Comparison of ENCODE assay signal across 9 cellular contexts in genomic region chr10:127196227-127196954, GRCh38.
DNase-seq lines count a peak whose midpoint lies in the region; TF ChIP-seq lines count a peak whose summit lies in the region.
"Had no signal": no experiment of that assay in that cellular context is flagged by ENCODE, and none has a peak within 500 bp of the region (broad histone marks: within the 10 kb centered on the region; RNA-seq: fewer than 3 reads in every experiment).

A gene with protein sequence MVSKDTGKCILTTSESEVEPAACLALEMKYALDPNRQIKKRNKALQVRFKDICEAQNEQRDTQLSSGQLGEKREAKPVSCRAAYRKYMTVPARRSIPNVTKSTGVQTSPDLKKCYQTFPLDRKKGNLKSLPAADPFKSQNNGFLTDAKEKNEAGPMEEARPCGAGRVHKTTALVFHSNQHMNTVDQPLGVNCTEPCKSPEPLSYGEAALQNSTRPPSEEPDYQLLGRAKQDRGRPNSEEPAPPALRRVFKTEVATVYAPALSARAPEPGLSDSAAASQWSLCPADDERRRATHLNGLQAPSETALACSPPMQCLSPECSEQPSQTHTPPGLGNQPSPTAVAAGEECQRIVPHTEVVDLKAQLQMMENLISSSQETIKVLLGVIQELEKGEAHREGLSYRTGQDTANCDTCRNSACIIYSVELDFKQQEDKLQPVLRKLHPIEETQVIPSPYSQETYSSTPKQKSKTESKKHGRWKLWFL (minus strand): TSS chr10:127196591. CDS start chr10:127176395, 20,196 bp downstream.

- TF ChIP-seq CTCF in cardiac fibroblast (IDR thresholded peaks at IDR 0.05; ENCODE audit: low read depth, low read length): peak; percentile 34
- TF ChIP-seq CTCF in tibial artery (IDR thresholded peaks at IDR 0.05): no peak
- TF ChIP-seq CTCF in GM10248 (IDR thresholded peaks at IDR 0.05; ENCODE audit: control extremely low read depth, extremely low read depth, low read depth, missing control alignments): no peak

- CTCF ChIA-PET in GM10248 (lab: Yijun Ruan, JAX): no interaction called here

- no peaks in the 10 kb centered on the region for H3K36me3 ChIP-seq in tibial artery

- peaks cover 0 to 23% (median 18%) of the 10 kb centered on the region in 4 donors for H3K4me1 ChIP-seq in tibial artery

- H3K27me3 ChIP-seq in tibial artery: peaks cover 0 to 3% of the 10 kb centered on the region in 2 donors

- intact Hi-C loops in tibial artery (cut with DNase I; ENCODE audit: low total_unique reads): no loop called here

- H3K9me3 ChIP-seq in tibial artery: no peaks in the 10 kb centered on the region

- H3K4me3 ChIP-seq in cardiac fibroblast (replicated peaks in 1 of 2; ENCODE audit: low read depth in 2 of 2, low read length in 2 of 2) (peak within 1 kb of the TSS; percentile 52), tibial artery (peak within 1 kb of the TSS; percentile 40 to 51)

- DNase-seq in NCI-H748 (lab: John Stamatoyannopoulos, UW; ENCODE audit: unreplicated experiment) (peak; percentile 61), NCI-H748 treated with DMSO at 0.1 percent for 48 hours (lab: John Stamatoyannopoulos, UW) (no peak), cardiac fibroblast (ENCODE audit: low read depth in 2 of 2) (peak; percentile 56 to 58), kidney tubule cell (ENCODE audit: low spot score) (peak; percentile 60), tibial artery (no peak), DMS79 (lab: John Stamatoyannopoulos, UW) (no peak), GM10248 (ENCODE audit: extremely low spot score) (no peak), NCI-H1048 (lab: John Stamatoyannopoulos, UW) (no peak)
- DNase-seq: DND-41 had no signal

- POLR2A ChIA-PET in GM10248 (lab: Yijun Ruan, JAX): no interaction called here

- H3K27ac ChIP-seq in tibial artery: no peak within 1 kb of the TSS

Comparison
In these comparisons a context has a peak if more than half of its experiments do, and no peak if none do; other contexts are left out.
1. DNase-seq: peak in NCI-H748 (single experiment), cardiac fibroblast (2 of 2) and kidney tubule cell (single experiment); none in NCI-H748 treated with DMSO at 0.1 percent for 48 hours (single experiment), tibial artery (0 of 2), DMS79 (single experiment), GM10248 (single experiment) and NCI-H1048 (single experiment).